22 cellular contexts compared by ENCODE assay signal in the genomic region with DNA sequence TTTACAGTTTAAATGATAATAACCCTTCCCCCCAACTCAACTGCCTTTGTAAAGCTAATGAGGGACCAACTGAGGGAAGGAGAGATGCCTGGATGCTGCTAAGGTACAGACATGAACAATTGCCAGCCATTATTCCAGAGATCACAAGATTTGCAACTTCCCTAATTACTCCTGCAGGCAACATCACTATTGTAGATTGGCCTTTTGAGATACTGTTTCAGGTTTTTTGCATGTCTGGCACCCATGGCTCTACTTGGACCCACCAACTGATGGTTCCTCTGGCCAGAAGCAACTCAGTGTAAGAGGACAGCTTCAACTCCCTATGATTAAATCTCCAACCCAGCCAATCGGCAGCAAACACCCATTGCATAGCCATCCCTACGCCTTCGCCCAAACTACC.
"Had no signal": no experiment of that assay in that cellular context is flagged by ENCODE, and none has a peak within 500 bp of the region (broad histone marks: within the 10 kb centered on the region; RNA-seq: fewer than 3 reads in every experiment).

No MANE protein-coding gene starts in this region.

- FAIRE-seq: islet of Langerhans had no signal

- H3K4me1 ChIP-seq: breast epithelium, esophagus muscularis mucosa, foreskin keratinocyte, heart left ventricle, left lung, lower lobe of right lung, right atrium auricular region, tibial artery had no signal

- DNase-seq: activated CD4-positive, alpha-beta T cell treated with anti-CD3 and anti-CD28 coated beads for 1 hour; activated CD4-positive, alpha-beta T cell treated with anti-CD3 and anti-CD28 coated beads, Interleukin-2, amount 50 U/mL, for 1 hour; activated CD8-positive, alpha-beta T cell treated with anti-CD3 and anti-CD28 coated beads for 36 hours; activated T-cell treated with anti-CD3 and anti-CD28 coated beads, Interleukin-2, amount 50 U/mL, for 4 hours; central memory CD4-positive, alpha-beta T cell; foreskin keratinocyte; heart left ventricle; left lung; lower lobe of right lung; mucosa of descending colon; stimulated activated CD4-positive, alpha-beta T cell treated with anti-CD3 and anti-CD28 coated beads, Interleukin-15, amount 100 ng/mL, for 24 hours; stimulated activated CD4-positive, alpha-beta T cell treated with anti-CD3 and anti-CD28 coated beads, Interleukin-2, amount 100 ng/mL, for 24 hours; stimulated activated naive CD4-positive, alpha-beta T cell; T-helper 17 cell; T1000; tibial artery had no signal

- H3K36me3 ChIP-seq: breast epithelium, esophagus muscularis mucosa, heart left ventricle, left lung, lower lobe of right lung, right atrium auricular region, suprapubic skin, tibial artery had no signal

- H3K27ac ChIP-seq: breast epithelium, esophagus muscularis mucosa, foreskin keratinocyte, heart left ventricle, left lung, lower lobe of right lung, right atrium auricular region, suprapubic skin, tibial artery had no signal

- H3K4me3 ChIP-seq: breast epithelium, esophagus muscularis mucosa, heart left ventricle, left lung, lower lobe of right lung, mucosa of descending colon, right atrium auricular region, smooth muscle cell, suprapubic skin, tibial artery had no signal

- H3K9me3 ChIP-seq: breast epithelium, lower lobe of right lung, suprapubic skin, tibial artery had no signal

- H3K27me3 ChIP-seq: breast epithelium, esophagus muscularis mucosa, foreskin keratinocyte, heart left ventricle, left lung, right atrium auricular region, suprapubic skin, tibial artery had no signal

- H3K4me2 ChIP-seq: smooth muscle cell had no signal
